ENCODE assay signal across 14 cellular contexts in the genomic region with DNA sequence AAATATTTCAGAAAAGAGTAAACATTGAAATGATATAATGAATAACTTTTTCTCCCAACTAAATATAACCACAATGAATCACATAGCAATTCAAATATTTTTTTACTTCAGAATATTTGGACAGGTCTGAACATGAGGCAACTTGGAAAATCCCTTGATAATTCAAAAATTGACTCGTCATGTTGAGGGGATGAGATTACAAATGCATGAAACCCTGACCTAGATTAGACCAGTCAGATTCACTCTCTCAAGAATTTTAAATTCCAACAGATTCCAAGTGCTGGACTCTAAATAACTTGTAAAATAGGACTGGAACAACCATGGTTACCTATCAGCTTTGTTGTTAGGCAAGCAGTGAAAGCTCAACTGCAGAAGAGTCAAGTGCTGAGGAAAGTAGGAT.
DNase-seq lines count a peak whose midpoint lies in the region; ATAC-seq and TF ChIP-seq lines count a peak whose summit lies in the region.
"Had no signal": no experiment of that assay in that cellular context is flagged by ENCODE, and none has a peak within 500 bp of the region (broad histone marks: within the 10 kb centered on the region; RNA-seq: fewer than 3 reads in every experiment).

No MANE protein-coding gene starts in this region.

- H3K56ac ChIP-seq in IMR-90 (ENCODE audit: extremely low read depth, insufficient read depth, low read length): no peak overlapping the region

- H3F3A ChIP-seq in neural progenitor cell (ENCODE audit: low read depth): no peaks in the 10 kb centered on the region

- no peak for TF ChIP-seq CTCF in AG09319 (IDR thresholded peaks at IDR 0.05; ENCODE audit: low read depth, low read length)
- no peak for TF ChIP-seq CTCF in IMR-90 (conservative IDR thresholded peaks at IDR 0.05; ENCODE audit: low read depth, low read length)
- no peak for TF ChIP-seq CTCF in coronary artery (IDR thresholded peaks at IDR 0.05)
- no peak for TF ChIP-seq CTCF in neural progenitor cell (IDR thresholded peaks at IDR 0.05)

- no peaks in the 10 kb centered on the region for H3K27me3 ChIP-seq in IMR-90 (ENCODE audit: control insufficient read depth, insufficient read depth, low read length)
- no peaks in the 10 kb centered on the region for H3K27me3 ChIP-seq in neural progenitor cell
- H3K27me3 ChIP-seq: BLaER1 treated with 17β-estradiol and CSF1 and Interleukin-3, amounts not matched to agents 10 nM and 100 nM had no signal

- no peak overlapping the region for H4K5ac ChIP-seq in IMR-90 (ENCODE audit: low read depth, low read length)

- no peak overlapping the region for H3K18ac ChIP-seq in IMR-90 (ENCODE audit: low read depth, low read length)

- H3K4me1 Mint-ChIP-seq in neural progenitor cell: no peaks in the 10 kb centered on the region
- no peaks in the 10 kb centered on the region for H3K4me1 Mint-ChIP-seq in activated CD4-positive, alpha-beta T cell treated with anti-CD3 and anti-CD28 coated beads, Interleukin-2, amount 10 ng/mL, durations not matched to agents 24 days and 14 days

- H3K4me2 ChIP-seq in IMR-90 (ENCODE audit: low read depth, low read length) (no peak overlapping the region), neural progenitor cell (no peak overlapping the region)
- H3K4me2 ChIP-seq: BLaER1 treated with 17β-estradiol and CSF1 and Interleukin-3, amounts not matched to agents 10 nM and 100 nM; PC-9 had no signal

- peaks cover 3% of the 10 kb centered on the region for H3K27me3 Mint-ChIP-seq in neural progenitor cell (ENCODE audit: insufficient read depth, low read depth)
- no peaks in the 10 kb centered on the region for H3K27me3 Mint-ChIP-seq in activated CD4-positive, alpha-beta T cell treated with anti-CD3 and anti-CD28 coated beads, Interleukin-2, amount 10 ng/mL, durations not matched to agents 24 days and 14 days
- H3K27me3 Mint-ChIP-seq: activated T-cell treated with anti-CD3 and anti-CD28 coated beads, Interleukin-2, amount 50 U/mL, for 24 hours had no signal

- H3K27ac Mint-ChIP-seq in neural progenitor cell: no peak overlapping the region
- H3K27ac Mint-ChIP-seq in activated CD4-positive, alpha-beta T cell treated with anti-CD3 and anti-CD28 coated beads, Interleukin-2, amount 10 ng/mL, durations not matched to agents 24 days and 14 days: no peak overlapping the region
- H3K27ac Mint-ChIP-seq: activated T-cell treated with anti-CD3 and anti-CD28 coated beads, Interleukin-2, amount 50 U/mL, for 24 hours had no signal

- H3K4me1 ChIP-seq in IMR-90 (ENCODE audit: control insufficient read depth, insufficient read depth, low read length) (no peaks in the 10 kb centered on the region), neural progenitor cell (peaks cover 6% of the 10 kb centered on the region)
- H3K4me1 ChIP-seq: BLaER1 treated with 17β-estradiol and CSF1 and Interleukin-3, amounts not matched to agents 10 nM and 100 nM had no signal

- H3K27ac ChIP-seq in IMR-90 (ENCODE audit: insufficient read depth, low read length) (no peak overlapping the region), coronary artery (peak overlapping the region; percentile 37 to 70), neural progenitor cell (no peak overlapping the region)
- H3K27ac ChIP-seq: BLaER1 treated with 17β-estradiol and CSF1 and Interleukin-3, amounts not matched to agents 10 nM and 100 nM; PC-9 had no signal

- H3K9me3 ChIP-seq in IMR-90 (ENCODE audit: control insufficient read depth, insufficient read depth, low read length) (no peaks in the 10 kb centered on the region), neural progenitor cell (ENCODE audit: low read depth) (no peaks in the 10 kb centered on the region)
- H3K9me3 ChIP-seq: BLaER1 treated with 17β-estradiol and CSF1 and Interleukin-3, amounts not matched to agents 10 nM and 100 nM had no signal

- no peak overlapping the region for H4K8ac ChIP-seq in IMR-90 (ENCODE audit: low read depth in 2 of 2, low read length in 2 of 2)

- H3K36me3 ChIP-seq in IMR-90 (ENCODE audit: control insufficient read depth, insufficient read depth, low read length) (no peaks in the 10 kb centered on the region), neural progenitor cell (no peaks in the 10 kb centered on the region)
- H3K36me3 ChIP-seq: BLaER1 treated with 17β-estradiol and CSF1 and Interleukin-3, amounts not matched to agents 10 nM and 100 nM had no signal

- ATAC-seq in IMR-90 (ENCODE audit: low read depth): no peak
- ATAC-seq in HG02759 (IDR thresholded peaks at IDR 0.05; ENCODE audit: unreplicated experiment): no peak

- TF ChIP-seq POLR2A in IMR-90 (IDR thresholded peaks at IDR 0.05; ENCODE audit: low read depth, low read length): no peak

- no peaks in the 10 kb centered on the region for H3K79me1 ChIP-seq in IMR-90 (ENCODE audit: low read depth in 1 of 2, low read length in 2 of 2)

- no peak overlapping the region for H2BK5ac ChIP-seq in IMR-90 (ENCODE audit: low read depth, low read length, poor library complexity, severe bottlenecking)

- H3K36me3 Mint-ChIP-seq in neural progenitor cell: no peaks in the 10 kb centered on the region
- H3K36me3 Mint-ChIP-seq in activated CD4-positive, alpha-beta T cell treated with anti-CD3 and anti-CD28 coated beads, Interleukin-2, amount 10 ng/mL, durations not matched to agents 24 days and 14 days (ENCODE audit: low read depth): no peaks in the 10 kb centered on the region

- no peak overlapping the region for H3K4me3 Mint-ChIP-seq in neural progenitor cell
- H3K4me3 Mint-ChIP-seq in activated CD4-positive, alpha-beta T cell treated with anti-CD3 and anti-CD28 coated beads, Interleukin-2, amount 10 ng/mL, durations not matched to agents 24 days and 14 days: no peak overlapping the region
- H3K4me3 Mint-ChIP-seq: activated T-cell treated with anti-CD3 and anti-CD28 coated beads, Interleukin-2, amount 50 U/mL, for 24 hours had no signal

- peak; percentile 52 for DNase-seq in AG09319 (ENCODE audit: extremely low read depth, low read depth)
- peak; percentile 21 for DNase-seq in IMR-90
- no peak for DNase-seq in coronary artery (ENCODE audit: low spot score)
- DNase-seq in neural progenitor cell (ENCODE audit: low spot score): no peak
- no peak for DNase-seq in COR-L47 (lab: John Stamatoyannopoulos, UW)
- DNase-seq in ureter (ENCODE audit: low spot score): no peak
- no peak for DNase-seq in activated CD4-positive, alpha-beta T cell treated with anti-CD3 and anti-CD28 coated beads, Interleukin-2, amount 10 ng/mL, durations not matched to agents 24 days and 14 days
- DNase-seq: activated T-cell treated with anti-CD3 and anti-CD28 coated beads, Interleukin-2, amount 50 U/mL, for 24 hours; anterior cingulate cortex; NCI-H1417 treated with DMSO at 0.1 percent for 48 hours; PC-9; stimulated activated naive CD4-positive, alpha-beta T cell had no signal

- TF ChIP-seq RAD21 in IMR-90 (IDR thresholded peaks at IDR 0.05; ENCODE audit: low read length): no peak

- no peak overlapping the region for H2AK9ac ChIP-seq in IMR-90 (replicated peaks; ENCODE audit: low read depth, low read length, poor library complexity)

- no peak overlapping the region for H2AK5ac ChIP-seq in IMR-90 (ENCODE audit: low read depth, low read length)

- no peaks in the 10 kb centered on the region for H3K9me1 ChIP-seq in IMR-90 (ENCODE audit: insufficient read depth, low read length)

- H3K23ac ChIP-seq in IMR-90 (ENCODE audit: low read depth, low read length): no peak overlapping the region

- H3K14ac ChIP-seq in IMR-90 (replicated peaks; ENCODE audit: low read depth, low read length): no peak overlapping the region

- BruUV-seq in IMR-90 (replicated peaks; lab: Mats Ljungman, UMichigan): no TSS peak

- no peak overlapping the region for H3K4me3 ChIP-seq in IMR-90 (ENCODE audit: insufficient read depth, low read depth, low read length)
- H3K4me3 ChIP-seq in coronary artery: no peak overlapping the region
- H3K4me3 ChIP-seq in neural progenitor cell: no peak overlapping the region
- H3K4me3 ChIP-seq: BLaER1 treated with 17β-estradiol and CSF1 and Interleukin-3, amounts not matched to agents 10 nM and 100 nM; PC-9 had no signal

- H2AFZ ChIP-seq in IMR-90 (replicated peaks; ENCODE audit: low read length, poor library complexity) (no peak overlapping the region), neural progenitor cell (replicated peaks) (peak overlapping the region; percentile 60)
- H2AFZ ChIP-seq: PC-9 had no signal

- POLR2A ChIA-PET in IMR-90 (lab: Charles Lee; ENCODE audit: unreplicated experiment): no interaction called here

- in situ Hi-C loops in IMR-90 (cut with MboI; ENCODE audit: low sequenced_read_pairs): no loop called here

- H3K4ac ChIP-seq in IMR-90 (ENCODE audit: low read depth, low read length): no peak overlapping the region

- intact Hi-C loops in IMR-90 (cut with micrococcal nuclease): no loop called here
- intact Hi-C loops in activated CD4-positive, alpha-beta T cell treated with anti-CD3 and anti-CD28 coated beads, Interleukin-2, amount 10 ng/mL, durations not matched to agents 24 days and 14 days (cut with micrococcal nuclease): no loop called here

- no peak overlapping the region for H2BK20ac ChIP-seq in IMR-90 (ENCODE audit: low read depth, low read length)

- WGBS in IMR-90 (ENCODE audit: extremely low coverage in 2 of 2, insufficient read length in 1 of 2), 2 experiments: no CpG with 5 or more reads among the region's 1 CpG

- H3K79me2 ChIP-seq in neural progenitor cell (ENCODE audit: low read depth): no peaks in the 10 kb centered on the region

- H4K20me1 ChIP-seq in IMR-90 (ENCODE audit: insufficient read depth, low read length) (no peaks in the 10 kb centered on the region), neural progenitor cell (ENCODE audit: low read depth) (no peaks in the 10 kb centered on the region)
- H4K20me1 ChIP-seq: BLaER1 treated with 17β-estradiol and CSF1 and Interleukin-3, amounts not matched to agents 10 nM and 100 nM had no signal

- H3K9ac ChIP-seq in IMR-90 (ENCODE audit: low read depth, low read length) (no peak overlapping the region), neural progenitor cell (no peak overlapping the region)
- H3K9ac ChIP-seq: BLaER1 treated with 17β-estradiol and CSF1 and Interleukin-3, amounts not matched to agents 10 nM and 100 nM had no signal

- H2BK15ac ChIP-seq in IMR-90 (ENCODE audit: low read depth, low read length): no peak overlapping the region

- no peak overlapping the region for H2BK120ac ChIP-seq in IMR-90 (ENCODE audit: low read depth, low read length)

- CTCF ChIA-PET in IMR-90 (lab: Yijun Ruan, JAX): no interaction called here

- dilution Hi-C loops in IMR-90 (cut with HindIII; ENCODE audit: low sequenced_read_pairs, unreplicated experiment): no loop called here

- no peak overlapping the region for H4K91ac ChIP-seq in IMR-90 (ENCODE audit: insufficient read depth, low read depth, low read length)

- H3K9me3 Mint-ChIP-seq in neural progenitor cell: no peaks in the 10 kb centered on the region
- no peaks in the 10 kb centered on the region for H3K9me3 Mint-ChIP-seq in activated CD4-positive, alpha-beta T cell treated with anti-CD3 and anti-CD28 coated beads, Interleukin-2, amount 10 ng/mL, durations not matched to agents 24 days and 14 days

TF ChIP-seq in IMR-90, 13 proteins besides CTCF, POLR2A, EP300 and RAD21 (continues in another document):
- TF ChIP-seq RFX5 (IDR thresholded peaks at IDR 0.05; ENCODE audit: low read depth, low read length): no peak
- no peak for TF ChIP-seq CHD1 (IDR thresholded peaks at IDR 0.05; ENCODE audit: low read depth, low read length)
- TF ChIP-seq MAZ (IDR thresholded peaks at IDR 0.05; ENCODE audit: borderline replicate concordance, low read depth, low read length): no peak

Comparison
In these comparisons a context has a peak if more than half of its experiments do, and no peak if none do; other contexts are left out.
1. DNase-seq: peak in AG09319 (single experiment) and IMR-90 (single experiment); none in coronary artery (single experiment), neural progenitor cell (single experiment), COR-L47 (single experiment), ureter (single experiment) and activated CD4-positive, alpha-beta T cell treated with anti-CD3 and anti-CD28 coated beads, Interleukin-2, amount 10 ng/mL, durations not matched to agents 24 days and 14 days (single experiment).
2. H3K27ac ChIP-seq: peak in coronary artery (2 of 2); none in IMR-90 (single experiment) and neural progenitor cell (single experiment).